In the genomic region with DNA sequence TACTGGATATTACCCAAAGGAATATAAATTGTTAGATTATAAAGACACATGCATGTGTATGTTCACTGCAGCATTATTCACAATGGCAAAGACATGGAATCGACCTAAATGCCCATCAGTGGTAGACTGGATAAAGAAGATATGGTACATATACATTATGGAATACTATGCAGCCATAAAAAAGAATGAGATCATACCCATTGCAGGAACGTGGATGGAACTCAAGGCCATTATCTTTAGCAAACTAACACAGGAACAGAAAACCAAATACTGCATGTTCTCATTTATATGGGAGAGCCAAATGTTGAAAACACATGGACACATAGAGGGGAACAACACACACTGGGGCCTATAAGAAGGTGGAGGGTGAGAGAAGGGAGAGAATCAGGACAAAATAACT, we compare ENCODE assay signal across 12 cellular contexts. TPM values are rescaled to one million over a fixed set of nuclear protein-coding genes. Genes with fewer than 3 reads are reported as not detected.
"Had no signal": no experiment of that assay in that cellular context is flagged by ENCODE, and none has a peak within 500 bp of the region (broad histone marks: within the 10 kb centered on the region; RNA-seq: fewer than 3 reads in every experiment).

No MANE protein-coding gene starts in this region.

RNA-seq across cellular contexts. Expression of gene C1orf185, which starts 35.7 kb away (rescaled TPM):
- total RNA-seq: OCI-LY7, PC-3, PC-9, Peyer's patch, Right ventricle myocardium inferior, Right ventricle myocardium superior, RPMI7951, SJCRH30, SJSA1, SK-MEL-5, T-cell had no signal
- polyA plus RNA-seq: SK-N-SH had no signal
